In the genomic region with DNA sequence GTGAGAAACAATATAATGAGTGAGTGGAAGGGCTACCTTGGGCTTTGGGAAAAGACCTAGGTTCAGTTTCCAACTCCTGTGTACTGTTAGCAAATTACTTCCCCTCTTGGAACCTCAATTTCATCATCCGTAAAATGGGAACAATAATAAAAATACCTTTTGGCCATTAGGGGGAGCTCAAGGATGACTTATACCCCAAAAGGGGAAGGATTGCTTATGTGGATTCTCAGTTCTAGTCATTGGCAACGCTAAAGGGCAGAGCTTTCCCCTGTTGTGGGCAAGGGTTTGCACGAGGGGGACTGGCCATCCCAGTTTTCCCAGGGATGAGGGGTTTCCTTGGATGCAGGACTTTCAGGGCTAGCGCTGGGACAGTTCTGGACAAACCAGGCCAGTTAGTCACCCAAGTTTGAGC, we compare ENCODE assay signal across 8 cellular contexts. TPM values are rescaled to one million over a fixed set of nuclear protein-coding genes. Genes with fewer than 3 reads are reported as not detected.
DNase-seq lines count a peak whose midpoint lies in the region; ATAC-seq and TF ChIP-seq lines count a peak whose summit lies in the region.

No MANE protein-coding gene starts in this region.

- H3K27me3 ChIP-seq in RWPE2 (ENCODE audit: insufficient read depth, poor library complexity, severe bottlenecking) (no peaks in the 10 kb centered on the region), ovary (no peaks in the 10 kb centered on the region)

- H3K4me1 ChIP-seq in RWPE2 (ENCODE audit: insufficient read depth, poor library complexity, severe bottlenecking) (peaks cover 2% of the 10 kb centered on the region), ovary (ENCODE audit: insufficient read depth) (peaks cover 3% of the 10 kb centered on the region)

- no peak for TF ChIP-seq EP300 in ovary (IDR thresholded peaks at IDR 0.05)

- peak; percentile 41; the same call in 1 of the 2 replicates for TF ChIP-seq CTCF in GM12874 (IDR thresholded peaks at IDR 0.05; ENCODE audit: insufficient read depth, low read depth, low read length)
- TF ChIP-seq CTCF in RWPE2 (IDR thresholded peaks at IDR 0.05; ENCODE audit: poor library complexity, severe bottlenecking): peak; percentile 73
- TF ChIP-seq CTCF in ovary (IDR thresholded peaks at IDR 0.05): peak in 2 of 3 donors; percentile 15 to 25

- TF ChIP-seq POLR2A in erythroblast (IDR thresholded peaks at IDR 0.05; ENCODE audit: low read length) (no peak), ovary (IDR thresholded peaks at IDR 0.05) (no peak)

- DNase-seq in Ammon's horn (ENCODE audit: low spot score) (peak; percentile 48), HT1080 (ENCODE audit: low read depth) (peak; percentile 50), RWPE2 (ENCODE audit: low spot score) (no peak), erythroblast (lab: John Stamatoyannopoulos, UW) (peak; percentile 26 to 50), ovary (no peak), activated gamma-delta T cell treated with Interleukin-2 at 50 U/mL for 16 hours (no peak)
- no peak for DNase-seq in activated CD8-positive, alpha-beta memory T cell treated with anti-CD3 and anti-CD28 coated beads for 24 hours

- H3K27ac ChIP-seq in RWPE2 (ENCODE audit: poor library complexity, severe bottlenecking) (no peak overlapping the region), ovary (no peak overlapping the region)

- H3K9me3 ChIP-seq in RWPE2 (ENCODE audit: severe bottlenecking) (no peaks in the 10 kb centered on the region), ovary (no peaks in the 10 kb centered on the region)

- WGBS in ovary, 3 donors: 27 to 37% (median 29%) methylated on average over 4 of the region's 4 CpGs

- intact Hi-C loops in ovary (cut with DNase I): loop anchor here in 1 of 4 donors (10.0 kb wide), 1 partner anchor 182 kb away; no protein-coding TSS in a partner anchor

- no peak overlapping the region for H3K4me3 ChIP-seq in RWPE2 (ENCODE audit: severe bottlenecking)
- H3K4me3 ChIP-seq in ovary: no peak overlapping the region

- H3K36me3 ChIP-seq in RWPE2 (ENCODE audit: low read depth) (no peaks in the 10 kb centered on the region), ovary (no peaks in the 10 kb centered on the region)

- ATAC-seq in RWPE2 (ENCODE audit: low read depth): no peak

RNA-seq across cellular contexts. Expression of a gene that starts 3.1 kb away (rescaled TPM):
- total RNA-seq in HT1080 (2014; rRNA removed; shearing (Covaris generic)): 60.7 and 83.6 TPM in 2 replicates
- polyA plus RNA-seq in HT1080 (2015; cell fraction: cytosol; rRNA removed): 35.1 and 45.6 TPM in 2 replicates
- 34.5 and 34.6 TPM in 2 replicates for polyA plus RNA-seq in HT1080 (2015; cell fraction: nucleus; rRNA removed)
- 10 to 100 TPM; 18.4 to 47.6 (median 33.0) TPM for total RNA-seq in ovary
- polyA plus RNA-seq in ovary: 10 to 100 TPM; 25.5 to 51.5 TPM

RNA-seq across cellular contexts. Expression of a gene that starts 3.8 kb away (rescaled TPM):
- total RNA-seq in HT1080 (2014; rRNA removed; shearing (Covaris generic)): 24.2 and 39.3 TPM in 2 replicates
- 12.2 and 16.1 TPM in 2 replicates for polyA plus RNA-seq in HT1080 (2015; cell fraction: cytosol; rRNA removed)
- 21.7 and 26.2 TPM in 2 replicates for polyA plus RNA-seq in HT1080 (2015; cell fraction: nucleus; rRNA removed)
- total RNA-seq in ovary: 10 to 100 TPM in 6 of 7 donors, 1 to 10 TPM in 1; 5.9 to 56.3 (median 26.2) TPM
- polyA plus RNA-seq in ovary: 10 to 100 TPM in 1 of 2 donors, 1 to 10 TPM in 1; 9.2 to 13.8 TPM

Comparison
In these comparisons a context has a peak if more than half of its experiments do, and no peak if none do; other contexts are left out.
1. DNase-seq: peak in Ammon's horn (single experiment), HT1080 (single experiment) and erythroblast (2 of 2); none in RWPE2 (single experiment), ovary (0 of 5), activated gamma-delta T cell treated with Interleukin-2 at 50 U/mL for 16 hours (single experiment) and activated CD8-positive, alpha-beta memory T cell treated with anti-CD3 and anti-CD28 coated beads for 24 hours (single experiment).
2. CTCF ChIP-seq: peak in every context shown above with its lines; median percentile 73 in RWPE2; 41 in GM12874; 20 in ovary.